Comparison of ENCODE assay signal across 9 cellular contexts in genomic region chr4:2923141-2923551, GRCh38. TPM values are rescaled to one million over a fixed set of nuclear protein-coding genes. Genes with fewer than 3 reads are reported as not detected.
DNase-seq lines count a peak whose midpoint lies in the region; FAIRE-seq and TF ChIP-seq lines count a peak whose summit lies in the region.
"Had no signal": no experiment of that assay in that cellular context is flagged by ENCODE, and none has a peak within 500 bp of the region (broad histone marks: within the 10 kb centered on the region; RNA-seq: fewer than 3 reads in every experiment).

No MANE protein-coding gene starts in this region.

- no peaks in the 10 kb centered on the region for H3F3A ChIP-seq in MM.1S (ENCODE audit: insufficient read depth, low read length)

- H3K27me3 ChIP-seq in AG04450 (ENCODE audit: control insufficient read depth, insufficient read depth, low read length), result no peaks in the 10 kb centered on the region
- no peaks in the 10 kb centered on the region for H3K27me3 ChIP-seq in bronchial epithelial cell (ENCODE audit: control insufficient read depth, insufficient read depth, low read length)
- no peaks in the 10 kb centered on the region for H3K27me3 ChIP-seq in MM.1S (replicated peaks; ENCODE audit: insufficient read depth, low read length)
- H3K27me3 ChIP-seq in colonic mucosa, result no peaks in the 10 kb centered on the region
- H3K27me3 ChIP-seq: uterus had no signal

- DNase-seq in AG04450 (ENCODE audit: low read depth, low spot score), result no peak
- DNase-seq in HT-29 (ENCODE audit: low spot score), result peak; percentile 52
- peak; percentile 63 for DNase-seq in bronchial epithelial cell (ENCODE audit: low read depth)
- DNase-seq in mesenteric fat pad (ENCODE audit: low spot score), result peak; percentile 71
- no peak for DNase-seq in MM.1S
- DNase-seq in NCI-H774 (lab: John Stamatoyannopoulos, UW), result no peak
- DNase-seq in NCI-H82 treated with DMSO at 0.1 percent for 48 hours (lab: John Stamatoyannopoulos, UW; ENCODE audit: unreplicated experiment), result no peak
- DNase-seq in colonic mucosa, result no peak

- TF ChIP-seq CTCF in AG04450 (IDR thresholded peaks at IDR 0.05; ENCODE audit: low read depth, low read length) (no peak), bronchial epithelial cell (IDR thresholded peaks at IDR 0.05; ENCODE audit: insufficient read depth, low read length, severe bottlenecking) (no peak), MM.1S (IDR thresholded peaks at IDR 0.05; ENCODE audit: low read length) (no peak), colonic mucosa (IDR thresholded peaks at IDR 0.05) (no peak)

- H2AFZ ChIP-seq in MM.1S (ENCODE audit: low read length), result no peak overlapping the region

- CTCF ChIA-PET in AG04450 (lab: Charles Lee), result interaction anchor here (1.3 kb wide), 1 partner anchor 159 kb away, joined by 4 read pairs; no protein-coding TSS in a partner anchor

- H3K4me3 ChIP-seq in AG04450 (ENCODE audit: low read depth, low read length), result no peak overlapping the region
- H3K4me3 ChIP-seq in bronchial epithelial cell (ENCODE audit: low read depth, low read length), result no peak overlapping the region
- H3K4me3 ChIP-seq in MM.1S (ENCODE audit: low read length), result no peak overlapping the region
- H3K4me3 ChIP-seq in colonic mucosa, result no peak overlapping the region
- H3K4me3 ChIP-seq: uterus had no signal

- FAIRE-seq in bronchial epithelial cell (lab: Jason Lieb, UNC), result peak; percentile 99

- H4K20me1 ChIP-seq in MM.1S (ENCODE audit: insufficient read depth, low read length), result no peaks in the 10 kb centered on the region

- H3K4me2 ChIP-seq in MM.1S (ENCODE audit: low read depth, low read length), result no peak overlapping the region

- H3K4me1 ChIP-seq in MM.1S (ENCODE audit: low read length) (no peaks in the 10 kb centered on the region), colonic mucosa (no peaks in the 10 kb centered on the region)
- H3K4me1 ChIP-seq: uterus had no signal

- intact Hi-C loops in colonic mucosa (cut with DNase I), result no loop called here

- peak overlapping the region; percentile 31 for H3K27ac ChIP-seq in AG04450 (ENCODE audit: low read depth, low read length)
- no peak overlapping the region for H3K27ac ChIP-seq in MM.1S (ENCODE audit: low read length)
- no peak overlapping the region for H3K27ac ChIP-seq in colonic mucosa
- H3K27ac ChIP-seq: uterus had no signal

- H3K36me3 ChIP-seq in bronchial epithelial cell (ENCODE audit: control insufficient read depth, insufficient read depth, low read length) (peaks cover 20% of the 10 kb centered on the region), MM.1S (replicated peaks; ENCODE audit: insufficient read depth, low read length) (no peaks in the 10 kb centered on the region), colonic mucosa (peaks cover 13% of the 10 kb centered on the region)
- H3K36me3 ChIP-seq: uterus had no signal

- H3K9ac ChIP-seq in MM.1S (ENCODE audit: low read length) (no peak overlapping the region), colonic mucosa (ENCODE audit: low read depth in 2 of 2, low read length in 2 of 2) (no peak overlapping the region)

- POLR2A ChIA-PET in AG04450 (lab: Yijun Ruan, JAX), result no interaction called here

- H3K9me3 ChIP-seq in AG04450 (ENCODE audit: control insufficient read depth, insufficient read depth, low read length), result no peaks in the 10 kb centered on the region; the same call in 1 of the 2 replicates
- H3K9me3 ChIP-seq in MM.1S (replicated peaks; ENCODE audit: insufficient read depth, low read length), result no peaks in the 10 kb centered on the region
- H3K9me3 ChIP-seq in colonic mucosa, result no peaks in the 10 kb centered on the region
- H3K9me3 ChIP-seq: uterus had no signal

- H3K9me2 ChIP-seq in MM.1S (replicated peaks; ENCODE audit: insufficient read depth, low read length), result no peaks in the 10 kb centered on the region

- peaks cover 5% of the 10 kb centered on the region; the same call in 1 of the 2 replicates for H3K79me2 ChIP-seq in MM.1S (ENCODE audit: low read length)

RNA-seq across cellular contexts. Expression of gene NOP14, which starts 40.1 kb away (rescaled TPM):
- 11.2 and 11.5 TPM in 2 replicates for polyA plus RNA-seq in AG04450 (2011; rRNA removed)
- 11.6 and 11.8 TPM in 2 replicates for polyA minus RNA-seq in AG04450 (2011; rRNA and poly(A)+ RNA removed)
- total RNA-seq in HT-29 (2014; rRNA removed; shearing (Covaris generic)), result 26.2 and 29.2 TPM in 2 replicates
- total RNA-seq in bronchial epithelial cell, result 20.9 and 31.1 TPM in 2 replicates
- total RNA-seq in mesenteric fat pad, result 37.5 TPM
- 10 to 100 TPM; 16.5 to 40.4 TPM for total RNA-seq in colonic mucosa

RNA-seq across cellular contexts. Expression of gene GRK4, which starts 40.2 kb away (rescaled TPM):
- polyA plus RNA-seq in AG04450 (2011; rRNA removed), result 3.7 TPM in 2 replicates
- 2.2 and 2.5 TPM in 2 replicates for polyA minus RNA-seq in AG04450 (2011; rRNA and poly(A)+ RNA removed)
- total RNA-seq in HT-29 (2014; rRNA removed; shearing (Covaris generic)), result 2.3 and 3.7 TPM in 2 replicates
- total RNA-seq in bronchial epithelial cell, result 1.4 and 3.7 TPM in 2 replicates
- 6.0 TPM for total RNA-seq in mesenteric fat pad
- 1 to 10 TPM in 1 of 2 donors, under 1 TPM in 1; 0.77 to 1.7 TPM for total RNA-seq in colonic mucosa

Comparison
In these comparisons a context has a peak if more than half of its experiments do, and no peak if none do; other contexts are left out.
1. DNase-seq: peak in HT-29 (single experiment), bronchial epithelial cell (single experiment) and mesenteric fat pad (single experiment); none in AG04450 (single experiment), MM.1S (single experiment), NCI-H774 (single experiment), NCI-H82 treated with DMSO at 0.1 percent for 48 hours (single experiment) and colonic mucosa (single experiment).